1 cellular context compared by ENCODE assay signal in genomic region chr2:16401761-16402300, GRCh38.
TF ChIP-seq lines count a peak whose summit lies in the region.

No MANE protein-coding gene starts in this region.

TF ChIP-seq in H1, 55 proteins besides CTCF, POLR2A, EP300 and RAD21:
- TF ChIP-seq SAP30 (IDR thresholded peaks at IDR 0.05; ENCODE audit: insufficient read depth, insufficient replicate concordance, low read length) (no peak), YY1 (IDR thresholded peaks at IDR 0.05; ENCODE audit: low read depth, low read length) (no peak), RNF2 (IDR thresholded peaks at IDR 0.05; ENCODE audit: borderline replicate concordance, low read depth, low read length, missing control alignments, poor library complexity, severe bottlenecking) (no peak), KDM4A (IDR thresholded peaks at IDR 0.05; ENCODE audit: low read depth, low read length, severe bottlenecking) (no peak), CEBPB (IDR thresholded peaks at IDR 0.05; ENCODE audit: low read depth, low read length) (no peak), CBX8 (IDR thresholded peaks at IDR 0.05; ENCODE audit: borderline replicate concordance, low read depth, low read length) (no peak), CHD7 (IDR thresholded peaks at IDR 0.05; ENCODE audit: insufficient replicate concordance, low read length) (no peak), ATF2 (IDR thresholded peaks at IDR 0.05; ENCODE audit: low read length) (no peak), POU5F1 (IDR thresholded peaks at IDR 0.05; ENCODE audit: low read depth, low read length) (no peak), CBX5 (IDR thresholded peaks at IDR 0.05; ENCODE audit: low read depth, low read length) (no peak), ATF3 (IDR thresholded peaks at IDR 0.05; ENCODE audit: insufficient read depth, low read depth, low read length) (no peak), E2F6 (IDR thresholded peaks at IDR 0.05) (no peak), TEAD4 (IDR thresholded peaks at IDR 0.05; ENCODE audit: low read depth, low read length) (no peak), SUZ12 (IDR thresholded peaks at IDR 0.05; ENCODE audit: low read length) (no peak)
